ENCODE assay signal across 13 cellular contexts in genomic region chr1:108503062-108503740, GRCh38. TPM values are rescaled to one million over a fixed set of nuclear protein-coding genes. Genes with fewer than 3 reads are reported as not detected.
DNase-seq lines count a peak whose midpoint lies in the region; ATAC-seq and TF ChIP-seq lines count a peak whose summit lies in the region.
"Had no signal": no experiment of that assay in that cellular context is flagged by ENCODE, and none has a peak within 500 bp of the region (broad histone marks: within the 10 kb centered on the region; RNA-seq: fewer than 3 reads in every experiment).

No MANE protein-coding gene starts in this region.

- no peak for ATAC-seq in HG03565 (IDR thresholded peaks at IDR 0.05; ENCODE audit: unreplicated experiment)
- ATAC-seq in HG03025 (IDR thresholded peaks at IDR 0.05; ENCODE audit: low FRiP score, unreplicated experiment), result no peak
- ATAC-seq: effector memory CD8-positive, alpha-beta T cell had no signal

- TF ChIP-seq POLR2A in adrenal gland (IDR thresholded peaks at IDR 0.05), result no peak

- CTCF ChIA-PET in AG04449 (lab: Yijun Ruan, JAX) (interaction anchor here (1.8 kb wide), 1 partner anchor 58 kb away, joined by 8 read pairs; the partner anchor contains the start of gene EEIG2), Calu3 (lab: Charles Lee) (no interaction called here)

- no peak overlapping the region for H3K4me3 ChIP-seq in AG04449 (ENCODE audit: low read depth, low read length)
- H3K4me3 ChIP-seq in adrenal gland, result no peak overlapping the region
- H3K4me3 ChIP-seq: right atrium auricular region had no signal

- H3K27me3 Mint-ChIP-seq in HFFc6 (ENCODE audit: insufficient read depth) (peaks cover 2% of the 10 kb centered on the region), Calu3 (ENCODE audit: unreplicated experiment) (no peaks in the 10 kb centered on the region)

- intact Hi-C loops in adrenal gland (cut with DNase I) (no loop called here), Calu3 (cut with micrococcal nuclease; ENCODE audit: unreplicated experiment) (no loop called here)

- H3K27ac Mint-ChIP-seq in HFFc6 (peak overlapping the region; percentile 85), Calu3 (ENCODE audit: unreplicated experiment) (no peak overlapping the region)
- H3K27ac Mint-ChIP-seq: effector memory CD8-positive, alpha-beta T cell had no signal

- H3K36me3 Mint-ChIP-seq in HFFc6 (ENCODE audit: low read depth), result no peaks in the 10 kb centered on the region
- no peaks in the 10 kb centered on the region for H3K36me3 Mint-ChIP-seq in Calu3 (ENCODE audit: insufficient read depth, unreplicated experiment)

- no peaks in the 10 kb centered on the region for H3K4me1 ChIP-seq in adrenal gland (replicated peaks in 1 of 2)
- H3K4me1 ChIP-seq: right atrium auricular region had no signal

- no peaks in the 10 kb centered on the region for H3K36me3 ChIP-seq in adrenal gland (replicated peaks in 1 of 2)
- H3K36me3 ChIP-seq: right atrium auricular region had no signal

- H3K9me3 Mint-ChIP-seq in HFFc6 (no peaks in the 10 kb centered on the region), Calu3 (ENCODE audit: low read depth, unreplicated experiment) (peaks cover 2% of the 10 kb centered on the region)
- H3K9me3 Mint-ChIP-seq: effector memory CD8-positive, alpha-beta T cell had no signal

- H3K9me3 ChIP-seq in adrenal gland (replicated peaks in 1 of 3), result no peaks in the 10 kb centered on the region
- H3K9me3 ChIP-seq: right atrium auricular region had no signal

- BruUV-seq in Calu3 (replicated peaks; lab: Mats Ljungman, UMichigan), result no TSS peak

- H3K27me3 ChIP-seq in adrenal gland, result no peaks in the 10 kb centered on the region
- H3K27me3 ChIP-seq: right atrium auricular region had no signal

- peak; percentile 34 for DNase-seq in AG04449 (ENCODE audit: low read depth, low spot score)
- DNase-seq in HFFc6, result peak; percentile 78
- peak in 5 of 7 donors; percentile 11 to 58 (median 36) for DNase-seq in adrenal gland
- peak; percentile 23 for DNase-seq in iPS-NIHi7 (ENCODE audit: extremely low spot score)
- DNase-seq in Calu3, result no peak
- DNase-seq in NOMO-1 (lab: John Stamatoyannopoulos, UW; ENCODE audit: unreplicated experiment in 2 of 2), result no peak
- DNase-seq: effector memory CD8-positive, alpha-beta T cell; NCI-H82 had no signal

- H3K4me1 Mint-ChIP-seq in HFFc6 (ENCODE audit: low read depth) (peaks cover 22% of the 10 kb centered on the region), Calu3 (ENCODE audit: low read depth, unreplicated experiment) (peaks cover 13% of the 10 kb centered on the region)

- POLR2A ChIA-PET in AG04449 (lab: Yijun Ruan, JAX), result interaction anchor here (1.0 kb wide), 1 partner anchor 189 kb away, joined by 3 read pairs; the partner anchor contains the start of gene PRPF38B

- H3K4me3 Mint-ChIP-seq in HFFc6 (peak overlapping the region; percentile 71), Calu3 (ENCODE audit: low read depth, unreplicated experiment) (no peak overlapping the region)
- H3K4me3 Mint-ChIP-seq: effector memory CD8-positive, alpha-beta T cell had no signal

- TF ChIP-seq CTCF in AG04449 (IDR thresholded peaks at IDR 0.05; ENCODE audit: insufficient read depth, low read length, missing control alignments) (no peak), HFFc6 (IDR thresholded peaks at IDR 0.05) (no peak), adrenal gland (IDR thresholded peaks at IDR 0.05) (no peak), Calu3 (IDR thresholded peaks at IDR 0.05; ENCODE audit: unreplicated experiment) (no peak)

- 59 to 70% (median 64%) methylated on average over 5 of the region's 5 CpGs for WGBS in adrenal gland, 4 donors

- H3K27ac ChIP-seq in adrenal gland, result peak overlapping the region in 1 of 5 donors; percentile 68
- H3K27ac ChIP-seq: C4-2B, right atrium auricular region had no signal

RNA-seq across cellular contexts. Expression of gene NBPF6, which starts 53.1 kb away (rescaled TPM):
- total RNA-seq in HFFc6 (2021; fragmentation: NEBNext Ultra II Directional; extraction: Animal tissue kit (Norgen Biotek cat#: 25700)), result not detected
- total RNA-seq in adrenal gland, result under 1 TPM in 1 of 8 donors, not detected in 7; 0.14 TPM
- polyA plus RNA-seq in adrenal gland, result not detected
- total RNA-seq in Calu3 (2022), result not detected in 2 replicates
- total RNA-seq: lung microvascular endothelial cell, right atrium auricular region had no signal

RNA-seq across cellular contexts. Expression of gene EEIG2, which starts 56.7 kb away (rescaled TPM):
- total RNA-seq in HFFc6 (2021; fragmentation: NEBNext Ultra II Directional; extraction: Animal tissue kit (Norgen Biotek cat#: 25700)), result 1 to 10 TPM; 3.3 to 5.2 (median 4.5) TPM
- total RNA-seq in adrenal gland, result 10 to 100 TPM in 4 of 8 donors, 1 to 10 TPM in 4; 6.0 to 13.8 (median 9.3) TPM
- polyA plus RNA-seq in adrenal gland, result 1 to 10 TPM; 1.8 to 4.0 (median 2.3) TPM
- total RNA-seq in Calu3 (2022), result 7.9 and 13.6 TPM in 2 replicates

Comparison
In these comparisons a context has a peak if more than half of its experiments do, and no peak if none do; other contexts are left out.
1. DNase-seq: peak in AG04449 (single experiment), HFFc6 (single experiment), adrenal gland (5 of 7) and iPS-NIHi7 (single experiment); none in Calu3 (single experiment) and NOMO-1 (0 of 2).